ENCODE assay signal across 9 cellular contexts in the genomic region with DNA sequence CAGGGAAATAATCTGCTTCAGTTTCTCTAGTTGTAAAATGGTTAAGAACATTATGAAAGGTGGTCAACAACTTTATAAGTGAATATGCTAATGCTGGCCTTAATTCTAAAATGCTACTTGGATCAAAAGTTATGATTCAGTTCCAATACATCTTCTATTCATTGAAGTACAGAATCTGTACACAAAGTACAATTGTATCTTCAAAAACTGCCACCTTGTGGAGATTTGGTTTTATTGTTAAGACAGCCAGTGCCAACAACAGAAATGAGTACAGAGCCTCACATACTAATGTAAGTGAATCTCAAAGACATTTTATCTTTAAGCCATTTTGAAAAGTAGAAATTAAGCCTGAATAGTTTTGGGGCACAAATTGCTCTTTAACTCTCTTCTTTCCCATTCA.
DNase-seq lines count a peak whose midpoint lies in the region; ATAC-seq and TF ChIP-seq lines count a peak whose summit lies in the region.
"Had no signal": no experiment of that assay in that cellular context is flagged by ENCODE, and none has a peak within 500 bp of the region (broad histone marks: within the 10 kb centered on the region; RNA-seq: fewer than 3 reads in every experiment).

No MANE protein-coding gene starts in this region.

- DNase-seq in NCI-H146 (lab: John Stamatoyannopoulos, UW) (peak; percentile 1), NCI-H146 treated with DMSO at 0.1 percent for 48 hours (lab: John Stamatoyannopoulos, UW; ENCODE audit: unreplicated experiment) (no peak), LNCaP clone FGC (ENCODE audit: low read depth) (peak; percentile 69), brain microvascular endothelial cell (peak; percentile 45), medulla oblongata (ENCODE audit: extremely low spot score) (peak; percentile 73), NCI-H2171 (lab: John Stamatoyannopoulos, UW) (no peak)
- DNase-seq in stimulated activated naive CD8-positive, alpha-beta T cell treated with anti-CD3 and anti-CD28 coated beads, Interleukin-15, amount 100 ng/mL, for 72 hours: no peak

- no peaks in the 10 kb centered on the region for H3K9me3 Mint-ChIP-seq in stimulated activated naive CD8-positive, alpha-beta T cell treated with anti-CD3 and anti-CD28 coated beads, Interleukin-15, amount 100 ng/mL, for 72 hours

- in situ Hi-C loops in brain microvascular endothelial cell (cut with HindIII; ENCODE audit: low pct_ligation_motif_present, low sequenced_read_pairs): no loop called here

- H3K27ac Mint-ChIP-seq in stimulated activated naive CD8-positive, alpha-beta T cell treated with anti-CD3 and anti-CD28 coated beads, Interleukin-15, amount 100 ng/mL, for 72 hours: no peak overlapping the region

- ATAC-seq in HG03025 (IDR thresholded peaks at IDR 0.05; ENCODE audit: low FRiP score, unreplicated experiment): no peak
- ATAC-seq in stimulated activated naive CD8-positive, alpha-beta T cell treated with anti-CD3 and anti-CD28 coated beads, Interleukin-15, amount 100 ng/mL, for 72 hours: no peak

- H3K4me1 Mint-ChIP-seq in stimulated activated naive CD8-positive, alpha-beta T cell treated with anti-CD3 and anti-CD28 coated beads, Interleukin-15, amount 100 ng/mL, for 72 hours: no peaks in the 10 kb centered on the region

- TF ChIP-seq CTCF in LNCaP clone FGC (IDR thresholded peaks at IDR 0.05; ENCODE audit: control insufficient read depth, extremely low read depth, insufficient read depth) (peak; percentile 51), brain microvascular endothelial cell (IDR thresholded peaks at IDR 0.05; ENCODE audit: low read depth, low read length, missing control alignments) (peak; percentile 35)

- no peak overlapping the region for H3K4me3 Mint-ChIP-seq in stimulated activated naive CD8-positive, alpha-beta T cell treated with anti-CD3 and anti-CD28 coated beads, Interleukin-15, amount 100 ng/mL, for 72 hours

- no peaks in the 10 kb centered on the region for H3K27me3 ChIP-seq in brain microvascular endothelial cell (replicated peaks)
- H3K27me3 ChIP-seq: BLaER1 treated with 17β-estradiol and CSF1 and Interleukin-3, amounts not matched to agents 10 nM and 100 nM had no signal

- H3K4me3 ChIP-seq in LNCaP clone FGC (ENCODE audit: low read depth, low read length) (no peak overlapping the region), brain microvascular endothelial cell (ENCODE audit: low read depth, low read length) (no peak overlapping the region)
- H3K4me3 ChIP-seq: BLaER1 treated with 17β-estradiol and CSF1 and Interleukin-3, amounts not matched to agents 10 nM and 100 nM had no signal

- no peaks in the 10 kb centered on the region for H3K27me3 Mint-ChIP-seq in stimulated activated naive CD8-positive, alpha-beta T cell treated with anti-CD3 and anti-CD28 coated beads, Interleukin-15, amount 100 ng/mL, for 72 hours

- H3K36me3 ChIP-seq in brain microvascular endothelial cell (replicated peaks): no peaks in the 10 kb centered on the region
- H3K36me3 ChIP-seq: BLaER1 treated with 17β-estradiol and CSF1 and Interleukin-3, amounts not matched to agents 10 nM and 100 nM had no signal

- no peak overlapping the region for H3K27ac ChIP-seq in brain microvascular endothelial cell
- H3K27ac ChIP-seq: BLaER1 treated with 17β-estradiol and CSF1 and Interleukin-3, amounts not matched to agents 10 nM and 100 nM had no signal

Comparison
In these comparisons a context has a peak if more than half of its experiments do, and no peak if none do; other contexts are left out.
1. DNase-seq: peak in NCI-H146 (single experiment), LNCaP clone FGC (single experiment), brain microvascular endothelial cell (single experiment) and medulla oblongata (single experiment); none in NCI-H146 treated with DMSO at 0.1 percent for 48 hours (single experiment), NCI-H2171 (single experiment) and stimulated activated naive CD8-positive, alpha-beta T cell treated with anti-CD3 and anti-CD28 coated beads, Interleukin-15, amount 100 ng/mL, for 72 hours (0 of 2).